ENCODE assay signal across 22 cellular contexts in the genomic region with DNA sequence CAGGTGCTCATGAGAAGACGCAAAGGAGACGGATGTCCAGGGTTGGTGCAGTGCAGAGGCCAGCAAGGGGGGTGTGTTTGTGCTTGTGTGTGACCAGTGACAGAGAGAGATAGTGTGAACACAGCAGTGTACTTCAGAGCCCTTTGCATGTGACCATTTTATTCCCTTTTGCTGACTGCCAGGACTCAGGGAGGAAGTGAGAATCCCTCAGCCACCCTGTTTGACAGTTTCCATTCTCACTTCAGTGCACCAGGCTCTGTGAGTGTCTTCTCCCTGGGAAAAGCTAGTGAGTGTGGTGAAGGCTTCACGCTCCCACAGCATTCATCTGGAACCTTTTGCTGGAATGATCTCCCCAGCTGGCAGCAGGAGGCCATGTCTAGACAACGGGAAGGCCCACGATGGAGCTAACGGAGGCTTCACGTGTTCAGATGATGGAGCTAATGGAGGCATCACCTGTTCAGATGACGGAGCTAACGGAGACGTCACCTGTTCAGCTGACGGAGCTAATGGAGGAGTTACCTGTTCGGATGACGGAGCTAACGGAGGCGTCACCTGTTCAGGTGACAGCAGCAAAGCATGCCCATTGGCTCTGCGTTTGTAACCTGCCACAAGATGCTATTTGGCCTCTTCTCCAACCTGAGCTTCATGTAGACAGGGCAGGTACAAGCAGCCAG.
DNase-seq lines count a peak whose midpoint lies in the region; ATAC-seq and TF ChIP-seq lines count a peak whose summit lies in the region.
"Had no signal": no experiment of that assay in that cellular context is flagged by ENCODE, and none has a peak within 500 bp of the region (broad histone marks: within the 10 kb centered on the region; RNA-seq: fewer than 3 reads in every experiment).

No MANE protein-coding gene starts in this region.

- ATAC-seq in upper lobe of right lung (peak; percentile 67), HG03571 (IDR thresholded peaks at IDR 0.05; ENCODE audit: unreplicated experiment) (no peak)
- no peak for ATAC-seq in activated CD4-positive, alpha-beta T cell treated with anti-CD3 and anti-CD28 coated beads for 36 hours
- ATAC-seq: A549; esophagus mucosa; stimulated activated memory B cell treated with anti-CD40 and anti-IgM and Interleukin-4, amounts not matched to agents 10 μg/mL and 1 μg/mL and 100 μg/mL, for 72 hours had no signal

- no peaks in the 10 kb centered on the region for H3K9me3 ChIP-seq in breast epithelium
- no peaks in the 10 kb centered on the region for H3K9me3 ChIP-seq in upper lobe of right lung
- H3K9me3 ChIP-seq: A549, SK-N-SH, transverse colon had no signal

- no peaks in the 10 kb centered on the region for H3K27me3 Mint-ChIP-seq in MCF 10A (ENCODE audit: insufficient read depth, unreplicated experiment)
- no peaks in the 10 kb centered on the region for H3K27me3 Mint-ChIP-seq in activated CD4-positive, alpha-beta T cell treated with anti-CD3 and anti-CD28 coated beads for 36 hours
- H3K27me3 Mint-ChIP-seq: CD4-positive, alpha-beta memory T cell had no signal

- H3K36me3 ChIP-seq in breast epithelium: no peaks in the 10 kb centered on the region
- H3K36me3 ChIP-seq in upper lobe of right lung: no peaks in the 10 kb centered on the region
- H3K36me3 ChIP-seq: transverse colon had no signal

- DNase-seq in MCF 10A (ENCODE audit: unreplicated experiment) (no peak), breast epithelium (ENCODE audit: low spot score in 2 of 2) (no peak), RWPE1 (ENCODE audit: low spot score) (no peak), midbrain (lab: John Stamatoyannopoulos, UW) (peak; percentile 16), upper lobe of right lung (no peak), NCI-H1694 (lab: John Stamatoyannopoulos, UW) (no peak)
- DNase-seq in activated CD4-positive, alpha-beta T cell treated with anti-CD3 and anti-CD28 coated beads for 36 hours: no peak
- DNase-seq: activated CD4-positive, alpha-beta T cell treated with anti-CD3 and anti-CD28 coated beads, Interleukin-2, amount 50 U/mL, for 1 hour; activated naive CD8-positive, alpha-beta T cell treated with anti-CD3 and anti-CD28 coated beads for 36 hours; CD4-positive, alpha-beta memory T cell; dorsolateral prefrontal cortex; glutamatergic neuron; KBM-7; NCI-H1417 treated with DMSO at 0.1 percent for 48 hours; NCI-H446; transverse colon had no signal

- POLR2A ChIA-PET in MCF 10A (lab: Yijun Ruan, JAX): no interaction called here
- POLR2A ChIA-PET in RWPE1 (lab: Yijun Ruan, JAX; ENCODE audit: low non-redundant PET): no interaction called here
- POLR2A ChIA-PET in activated CD4-positive, alpha-beta T cell treated with anti-CD3 and anti-CD28 coated beads for 36 hours (lab: Charles Lee): no interaction called here

- intact Hi-C loops in MCF 10A (cut with micrococcal nuclease) (no loop called here), breast epithelium (cut with DNase I; ENCODE audit: low total_unique reads) (no loop called here), upper lobe of right lung (cut with DNase I) (no loop called here)
- intact Hi-C loops in activated CD4-positive, alpha-beta T cell treated with anti-CD3 and anti-CD28 coated beads for 36 hours (cut with DNase I, micrococcal nuclease): no loop called here

- peak overlapping the region; percentile 5 for H3K27ac Mint-ChIP-seq in MCF 10A (ENCODE audit: low read depth, unreplicated experiment)
- no peak overlapping the region for H3K27ac Mint-ChIP-seq in activated CD4-positive, alpha-beta T cell treated with anti-CD3 and anti-CD28 coated beads for 36 hours
- H3K27ac Mint-ChIP-seq: activated naive CD8-positive, alpha-beta T cell treated with anti-CD3 and anti-CD28 coated beads for 36 hours; stimulated activated memory B cell treated with anti-CD40 and anti-IgM and Interleukin-4, amounts not matched to agents 10 μg/mL and 1 μg/mL and 100 μg/mL, for 72 hours had no signal

- H3K27me3 ChIP-seq in breast epithelium: no peaks in the 10 kb centered on the region
- H3K27me3 ChIP-seq in upper lobe of right lung: no peaks in the 10 kb centered on the region
- H3K27me3 ChIP-seq: dorsolateral prefrontal cortex, transverse colon had no signal

- H3K27ac ChIP-seq in breast epithelium: peak overlapping the region in 1 of 2 donors; percentile 48
- peak overlapping the region; percentile 27 for H3K27ac ChIP-seq in RWPE1
- no peak overlapping the region for H3K27ac ChIP-seq in upper lobe of right lung
- H3K27ac ChIP-seq: HL-60 had no signal

- CTCF ChIA-PET in MCF 10A (lab: Yijun Ruan, JAX) (interaction anchor here (0.5 to 0.9 kb wide), 3 partner anchors 243 to 665 kb away, joined by 3 to 6 read pairs (median 3); no protein-coding TSS in a partner anchor), RWPE1 (lab: Yijun Ruan, JAX) (interaction anchor here (0.5 kb wide), 1 partner anchor 552 kb away, joined by 3 read pairs; the partner anchor contains the start of gene SORCS2)
- CTCF ChIA-PET in activated CD4-positive, alpha-beta T cell treated with anti-CD3 and anti-CD28 coated beads for 36 hours (lab: Charles Lee): interaction anchor here (1.0 to 1.5 kb wide), 2 partner anchors 18 to 24 kb away, joined by 3 to 4 read pairs; no protein-coding TSS in a partner anchor

- H3K4me3 Mint-ChIP-seq in MCF 10A (ENCODE audit: unreplicated experiment): no peak overlapping the region
- no peak overlapping the region for H3K4me3 Mint-ChIP-seq in activated CD4-positive, alpha-beta T cell treated with anti-CD3 and anti-CD28 coated beads for 36 hours
- H3K4me3 Mint-ChIP-seq: activated naive CD8-positive, alpha-beta T cell treated with anti-CD3 and anti-CD28 coated beads for 36 hours; CD4-positive, alpha-beta memory T cell; stimulated activated memory B cell treated with anti-CD40 and anti-IgM and Interleukin-4, amounts not matched to agents 10 μg/mL and 1 μg/mL and 100 μg/mL, for 72 hours had no signal

- H3K9me3 Mint-ChIP-seq in MCF 10A (ENCODE audit: unreplicated experiment): no peaks in the 10 kb centered on the region
- H3K9me3 Mint-ChIP-seq in activated CD4-positive, alpha-beta T cell treated with anti-CD3 and anti-CD28 coated beads for 36 hours (ENCODE audit: low read depth): no peaks in the 10 kb centered on the region
- H3K9me3 Mint-ChIP-seq: activated naive CD8-positive, alpha-beta T cell treated with anti-CD3 and anti-CD28 coated beads for 36 hours; CD4-positive, alpha-beta memory T cell; stimulated activated memory B cell treated with anti-CD40 and anti-IgM and Interleukin-4, amounts not matched to agents 10 μg/mL and 1 μg/mL and 100 μg/mL, for 72 hours had no signal

- TF ChIP-seq CTCF in MCF 10A (IDR thresholded peaks at IDR 0.05; ENCODE audit: unreplicated experiment) (no peak), breast epithelium (IDR thresholded peaks at IDR 0.05) (no peak), RWPE1 (conservative IDR thresholded peaks at IDR 0.05; ENCODE audit: low read depth) (no peak), upper lobe of right lung (IDR thresholded peaks at IDR 0.05) (no peak)

- no peaks in the 10 kb centered on the region for H3K4me1 ChIP-seq in breast epithelium
- no peaks in the 10 kb centered on the region for H3K4me1 ChIP-seq in upper lobe of right lung
- H3K4me1 ChIP-seq: transverse colon had no signal

- no peak overlapping the region for H3K4me3 ChIP-seq in breast epithelium
- H3K4me3 ChIP-seq in upper lobe of right lung: no peak overlapping the region
- H3K4me3 ChIP-seq: A549, dorsolateral prefrontal cortex, transverse colon had no signal

- H3K4me1 Mint-ChIP-seq in MCF 10A (ENCODE audit: insufficient read depth, unreplicated experiment): peaks cover 15% of the 10 kb centered on the region
- H3K4me1 Mint-ChIP-seq in activated CD4-positive, alpha-beta T cell treated with anti-CD3 and anti-CD28 coated beads for 36 hours: peaks cover 8% of the 10 kb centered on the region
- H3K4me1 Mint-ChIP-seq: activated naive CD8-positive, alpha-beta T cell treated with anti-CD3 and anti-CD28 coated beads for 36 hours; stimulated activated memory B cell treated with anti-CD40 and anti-IgM and Interleukin-4, amounts not matched to agents 10 μg/mL and 1 μg/mL and 100 μg/mL, for 72 hours had no signal

- TF ChIP-seq POLR2A in breast epithelium (IDR thresholded peaks at IDR 0.05): no peak

- no peaks in the 10 kb centered on the region for H3K36me3 Mint-ChIP-seq in MCF 10A (ENCODE audit: insufficient read depth, unreplicated experiment)
- H3K36me3 Mint-ChIP-seq in activated CD4-positive, alpha-beta T cell treated with anti-CD3 and anti-CD28 coated beads for 36 hours (ENCODE audit: low read depth): no peaks in the 10 kb centered on the region
- H3K36me3 Mint-ChIP-seq: activated naive CD8-positive, alpha-beta T cell treated with anti-CD3 and anti-CD28 coated beads for 36 hours; CD4-positive, alpha-beta memory T cell; stimulated activated memory B cell treated with anti-CD40 and anti-IgM and Interleukin-4, amounts not matched to agents 10 μg/mL and 1 μg/mL and 100 μg/mL, for 72 hours had no signal

- no TSS peak for BruUV-seq in MCF 10A (replicated peaks; lab: Mats Ljungman, UMichigan)
